In genomic region chr20:36835453-36836198, GRCh38 we compare ENCODE assay signal across 8 cellular contexts. TPM values are rescaled to one million over a fixed set of nuclear protein-coding genes. Genes with fewer than 3 reads are reported as not detected.
DNase-seq lines count a peak whose midpoint lies in the region; ATAC-seq, FAIRE-seq and TF ChIP-seq lines count a peak whose summit lies in the region.

No MANE protein-coding gene starts in this region.

- H3K36me3 ChIP-seq in pancreas (no peaks in the 10 kb centered on the region), thymus (ENCODE audit: control insufficient read depth, insufficient read depth) (no peaks in the 10 kb centered on the region)

- H3K27ac ChIP-seq in pancreas (peak overlapping the region in 2 of 4 donors; percentile 0 to 21), thymus (ENCODE audit: low read depth) (peak overlapping the region; percentile 85)

- intact Hi-C loops in Right ventricle myocardium superior (cut with DNase I), result no loop called here
- intact Hi-C loops in pancreas (cut with DNase I), result no loop called here

- no peak for FAIRE-seq in pancreas (lab: Jason Lieb, UNC)

- H3K4me3 ChIP-seq in HFF-Myc (replicated peaks; ENCODE audit: low read depth, low read length) (peak overlapping the region; percentile 11; the same call in 1 of the 2 replicates), pancreas (peak overlapping the region in 2 of 4 donors; percentile 12 to 33), thymus (ENCODE audit: low read length) (peak overlapping the region; percentile 53)

- H3K9me3 Mint-ChIP-seq in activated naive CD8-positive, alpha-beta T cell treated with anti-CD3 and anti-CD28 coated beads for 36 hours, result no peaks in the 10 kb centered on the region

- ATAC-seq in Right ventricle myocardium superior (ENCODE audit: poor library complexity) (peak; percentile 88), pancreas (peak; percentile 99 to 100 (median 99))

- peak overlapping the region; percentile 72 for H3K27ac Mint-ChIP-seq in activated naive CD8-positive, alpha-beta T cell treated with anti-CD3 and anti-CD28 coated beads for 36 hours

- H3K27me3 ChIP-seq in pancreas (no peaks in the 10 kb centered on the region), thymus (ENCODE audit: control insufficient read depth, insufficient read depth) (no peaks in the 10 kb centered on the region)

- peak overlapping the region; percentile 81 for H3K4me3 Mint-ChIP-seq in activated naive CD8-positive, alpha-beta T cell treated with anti-CD3 and anti-CD28 coated beads for 36 hours

- 4 to 5% methylated on average over 17 to 22 of the region's 28 CpGs for WGBS in pancreas, 2 donors
- WGBS in thymus, result 4% methylated on average over 28 of the region's 28 CpGs

- TF ChIP-seq CTCF in HFF-Myc (IDR thresholded peaks at IDR 0.05; ENCODE audit: low read depth, low read length, missing control alignments) (no peak), pancreas (IDR thresholded peaks at IDR 0.05) (no peak)

- DNase-seq in GF-D8 (lab: John Stamatoyannopoulos, UW), result peak; percentile 59
- DNase-seq in HFF-Myc (ENCODE audit: extremely low read depth, low read depth), result peak; percentile 89
- peak; percentile 86 for DNase-seq in NCI-H1092 (lab: John Stamatoyannopoulos, UW)
- peak; percentile 65 for DNase-seq in SKM-1 (lab: John Stamatoyannopoulos, UW; ENCODE audit: unreplicated experiment)
- DNase-seq in activated naive CD8-positive, alpha-beta T cell treated with anti-CD3 and anti-CD28 coated beads for 36 hours, result peak; percentile 85
- peak; percentile 96 for DNase-seq in Right ventricle myocardium superior
- DNase-seq in pancreas, result peak; percentile 89 to 95 (median 91)

- H3K9me3 ChIP-seq in pancreas, result no peaks in the 10 kb centered on the region
- no peaks in the 10 kb centered on the region for H3K9me3 ChIP-seq in thymus (ENCODE audit: control insufficient read depth)

- no peaks in the 10 kb centered on the region for H3K27me3 Mint-ChIP-seq in activated naive CD8-positive, alpha-beta T cell treated with anti-CD3 and anti-CD28 coated beads for 36 hours

- peaks cover 10% of the 10 kb centered on the region for H3K4me1 Mint-ChIP-seq in activated naive CD8-positive, alpha-beta T cell treated with anti-CD3 and anti-CD28 coated beads for 36 hours

- peaks cover 2% of the 10 kb centered on the region for H3K36me3 Mint-ChIP-seq in activated naive CD8-positive, alpha-beta T cell treated with anti-CD3 and anti-CD28 coated beads for 36 hours

- H3K4me1 ChIP-seq in pancreas (peaks cover 0 to 6% (median 4%) of the 10 kb centered on the region in 3 donors), thymus (ENCODE audit: control insufficient read depth, insufficient read depth, low read length) (peaks cover 6% of the 10 kb centered on the region)

RNA-seq across cellular contexts. Expression of gene TLDC2, which starts 40.3 kb away (rescaled TPM):
- not detected for total RNA-seq in activated naive CD8-positive, alpha-beta T cell treated with anti-CD3 and anti-CD28 coated beads for 36 hours
- total RNA-seq in Right ventricle myocardium superior (not detected), pancreas (under 1 TPM in 5 of 6 donors, not detected in 1; 0.25 to 0.41 (median 0.34) TPM)
- polyA plus RNA-seq in pancreas (under 1 TPM; 0.23 to 0.82 TPM), thymus (0.48 TPM)
